In the genomic region with DNA sequence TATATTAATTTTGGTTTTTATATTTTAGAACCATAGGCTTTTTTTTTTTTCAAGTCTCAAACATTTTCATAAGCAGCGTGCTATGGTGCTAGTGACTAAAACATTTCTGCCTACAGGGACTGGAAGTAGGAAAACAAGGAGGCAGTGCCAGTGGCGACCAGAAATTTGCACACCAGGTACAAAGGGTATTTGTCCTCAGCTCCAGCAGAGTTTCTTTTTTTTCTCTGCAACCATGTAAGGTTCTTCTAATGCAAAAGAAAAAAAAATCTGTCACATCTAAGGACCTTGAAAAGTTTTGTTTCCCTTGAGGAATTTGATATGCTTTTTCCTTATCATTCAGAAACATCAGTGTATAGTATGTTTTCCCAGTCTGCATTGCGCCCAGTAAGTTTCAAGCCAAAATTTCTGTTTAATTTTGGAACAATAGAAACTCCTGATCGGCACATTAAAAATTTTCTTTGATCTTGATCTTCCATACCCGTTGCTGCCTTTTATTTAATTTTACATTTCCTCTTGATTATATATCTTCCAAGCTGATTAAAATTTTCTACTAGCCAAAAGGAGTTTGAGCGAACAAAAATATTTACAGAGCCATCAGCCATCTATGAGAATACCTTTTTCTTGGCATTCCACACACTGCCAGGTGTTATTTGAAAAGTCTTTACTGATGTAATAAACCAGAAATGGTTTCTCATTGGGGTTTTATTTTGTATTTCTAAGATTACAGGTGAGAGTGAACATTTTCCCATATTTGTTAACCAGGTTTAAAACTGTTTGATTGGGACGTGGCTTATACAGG, we compare ENCODE assay signal across 8 cellular contexts. TPM values are rescaled to one million over a fixed set of nuclear protein-coding genes. Genes with fewer than 3 reads are reported as not detected.
DNase-seq lines count a peak whose midpoint lies in the region; ATAC-seq and TF ChIP-seq lines count a peak whose summit lies in the region.

No MANE protein-coding gene starts in this region.

- H3K4me1 ChIP-seq in right lobe of liver: peaks cover 0 to 72% (median 25%) of the 10 kb centered on the region in 4 donors
- peaks cover 16 to 40% (median 24%) of the 10 kb centered on the region in 4 donors for H3K4me1 ChIP-seq in transverse colon

- H3K36me3 ChIP-seq in right lobe of liver (no peaks in the 10 kb centered on the region), transverse colon (no peaks in the 10 kb centered on the region)

- CTCF ChIA-PET in activated naive CD4-positive, alpha-beta T cell treated with anti-CD3 and anti-CD28 coated beads, Interleukin-2, amount 10 ng/mL, durations not matched to agents 7 days and 5 days (lab: Charles Lee): interaction anchor here (0.7 to 1.9 kb wide), 4 partner anchors 62 to 763 kb away, joined by 3 to 5 read pairs (median 4); no protein-coding TSS in a partner anchor

- peak overlapping the region; percentile 94 for H3K4me3 Mint-ChIP-seq in activated naive CD4-positive, alpha-beta T cell treated with anti-CD3 and anti-CD28 coated beads, Interleukin-2, amount 10 ng/mL, durations not matched to agents 7 days and 5 days
- peak overlapping the region; percentile 95 for H3K4me3 Mint-ChIP-seq in activated naive CD8-positive, alpha-beta T cell treated with anti-CD3 and anti-CD28 coated beads, Interleukin-2, amount 10 ng/mL, durations not matched to agents 7 days and 5 days

- TF ChIP-seq CTCF in right lobe of liver (IDR thresholded peaks at IDR 0.05): no peak
- TF ChIP-seq CTCF in transverse colon (IDR thresholded peaks at IDR 0.05): no peak

- peaks cover 11% of the 10 kb centered on the region for H3K27me3 Mint-ChIP-seq in activated naive CD4-positive, alpha-beta T cell treated with anti-CD3 and anti-CD28 coated beads, Interleukin-2, amount 10 ng/mL, durations not matched to agents 7 days and 5 days
- peaks cover 2% of the 10 kb centered on the region for H3K27me3 Mint-ChIP-seq in activated naive CD8-positive, alpha-beta T cell treated with anti-CD3 and anti-CD28 coated beads, Interleukin-2, amount 10 ng/mL, durations not matched to agents 7 days and 5 days

- intact Hi-C loops in right lobe of liver (cut with DNase I) (no loop called here), transverse colon (cut with DNase I; ENCODE audit: low total_unique reads) (no loop called here)

- no peak for TF ChIP-seq POLR2A in right lobe of liver (IDR thresholded peaks at IDR 0.05)
- no peak for TF ChIP-seq POLR2A in transverse colon (IDR thresholded peaks at IDR 0.05)
- no peak for TF ChIP-seq POLR2A in GM18505 (IDR thresholded peaks at IDR 0.05; ENCODE audit: borderline replicate concordance, extremely low read depth, insufficient read depth, insufficient read length)

- peaks cover 35% of the 10 kb centered on the region for H3K4me1 Mint-ChIP-seq in activated naive CD4-positive, alpha-beta T cell treated with anti-CD3 and anti-CD28 coated beads, Interleukin-2, amount 10 ng/mL, durations not matched to agents 7 days and 5 days
- H3K4me1 Mint-ChIP-seq in activated naive CD8-positive, alpha-beta T cell treated with anti-CD3 and anti-CD28 coated beads, Interleukin-2, amount 10 ng/mL, durations not matched to agents 7 days and 5 days: peaks cover 21% of the 10 kb centered on the region

- H3K36me3 Mint-ChIP-seq in activated naive CD4-positive, alpha-beta T cell treated with anti-CD3 and anti-CD28 coated beads, Interleukin-2, amount 10 ng/mL, durations not matched to agents 7 days and 5 days: peaks cover 2% of the 10 kb centered on the region
- H3K36me3 Mint-ChIP-seq in activated naive CD8-positive, alpha-beta T cell treated with anti-CD3 and anti-CD28 coated beads, Interleukin-2, amount 10 ng/mL, durations not matched to agents 7 days and 5 days: no peaks in the 10 kb centered on the region

- POLR2A ChIA-PET in activated naive CD8-positive, alpha-beta T cell treated with anti-CD3 and anti-CD28 coated beads, Interleukin-2, amount 10 ng/mL, durations not matched to agents 7 days and 5 days (lab: Charles Lee): interaction anchor here (0.9 to 2.2 kb wide), 3 partner anchors 9 to 136 kb away, joined by 3 to 19 read pairs (median 4); a partner anchor contains a TSS

- no peaks in the 10 kb centered on the region for H3K27me3 ChIP-seq in right lobe of liver
- H3K27me3 ChIP-seq in transverse colon: no peaks in the 10 kb centered on the region

- H3K9me3 Mint-ChIP-seq in activated naive CD4-positive, alpha-beta T cell treated with anti-CD3 and anti-CD28 coated beads, Interleukin-2, amount 10 ng/mL, durations not matched to agents 7 days and 5 days: no peaks in the 10 kb centered on the region
- H3K9me3 Mint-ChIP-seq in activated naive CD8-positive, alpha-beta T cell treated with anti-CD3 and anti-CD28 coated beads, Interleukin-2, amount 10 ng/mL, durations not matched to agents 7 days and 5 days: no peaks in the 10 kb centered on the region

- DNase-seq in activated naive CD4-positive, alpha-beta T cell treated with anti-CD3 and anti-CD28 coated beads, Interleukin-2, amount 10 ng/mL, durations not matched to agents 7 days and 5 days: no peak
- no peak for DNase-seq in activated naive CD4-positive, alpha-beta T cell (lab: John Stamatoyannopoulos, UW)
- DNase-seq in activated naive CD8-positive, alpha-beta T cell treated with anti-CD3 and anti-CD28 coated beads, Interleukin-2, amount 10 ng/mL, durations not matched to agents 7 days and 5 days: no peak
- DNase-seq in right lobe of liver: peak in 2 of 3 donors; percentile 64 to 74
- no peak for DNase-seq in transverse colon
- no peak for DNase-seq in effector CD4-positive, alpha-beta T cell

- H3K9me3 ChIP-seq in right lobe of liver (no peaks in the 10 kb centered on the region), transverse colon (no peaks in the 10 kb centered on the region)

- 21% methylated on average over 7 of the region's 7 CpGs for WGBS in right lobe of liver (ENCODE audit: insufficient coverage, low coverage, low lambda C conversion rate, missing lambda C conversion rate)
- 40 to 46% methylated on average over 7 of the region's 7 CpGs for WGBS in transverse colon (ENCODE audit: low coverage in 1 of 2), 2 donors

- peak overlapping the region; percentile 84 for H3K27ac Mint-ChIP-seq in activated naive CD4-positive, alpha-beta T cell treated with anti-CD3 and anti-CD28 coated beads, Interleukin-2, amount 10 ng/mL, durations not matched to agents 7 days and 5 days
- H3K27ac Mint-ChIP-seq in activated naive CD8-positive, alpha-beta T cell treated with anti-CD3 and anti-CD28 coated beads, Interleukin-2, amount 10 ng/mL, durations not matched to agents 7 days and 5 days: peak overlapping the region; percentile 96

- ATAC-seq in activated naive CD8-positive, alpha-beta T cell treated with anti-CD3 and anti-CD28 coated beads, Interleukin-2, amount 10 ng/mL, durations not matched to agents 7 days and 5 days (ENCODE audit: low read depth): no peak
- ATAC-seq in right lobe of liver (peak; percentile 14 to 37 (median 27)), HG02642 (IDR thresholded peaks at IDR 0.05; ENCODE audit: poor library complexity, unreplicated experiment) (no peak), GM18505 (IDR thresholded peaks at IDR 0.05; ENCODE audit: unreplicated experiment) (no peak)

- in situ Hi-C loops in transverse colon (cut with MboI; ENCODE audit: low pct_ligation_motif_present in 1 of 4, low pct_unique_long_range_greater_than_20kb in 1 of 4, low sequenced_read_pairs in 3 of 4): loop anchor here in 3 of 4 donors (10.0 to 25.0 kb wide), 3 partner anchors 685 to 768 kb away; no protein-coding TSS in a partner anchor

- H3K4me3 ChIP-seq in right lobe of liver (peak overlapping the region; percentile 53 to 96 (median 92)), transverse colon (peak overlapping the region in 3 of 4 donors; percentile 92 to 100 (median 94))

- H3K27ac ChIP-seq in right lobe of liver (peak overlapping the region; percentile 63 to 80 (median 79)), transverse colon (peak overlapping the region; percentile 92 to 96 (median 94))

- TF ChIP-seq EP300 in transverse colon (IDR thresholded peaks at IDR 0.05; ENCODE audit: low read depth): no peak

RNA-seq across cellular contexts. Expression of a gene that starts 1.0 kb away (rescaled TPM):
- total RNA-seq in activated naive CD8-positive, alpha-beta T cell treated with anti-CD3 and anti-CD28 coated beads, Interleukin-2, amount 10 ng/mL, durations not matched to agents 7 days and 5 days: 10 to 100 TPM; 15.6 to 15.7 TPM
- total RNA-seq in right lobe of liver: 10 to 100 TPM; 12.7 to 35.4 (median 21.7) TPM
- 10 to 100 TPM in 3 of 4 donors, 1 to 10 TPM in 1; 9.4 to 23.5 (median 15.6) TPM for total RNA-seq in transverse colon

RNA-seq across cellular contexts. Expression of a gene that starts 18.2 kb away (rescaled TPM):
- 10 to 100 TPM; 15.4 to 18.7 TPM for total RNA-seq in activated naive CD8-positive, alpha-beta T cell treated with anti-CD3 and anti-CD28 coated beads, Interleukin-2, amount 10 ng/mL, durations not matched to agents 7 days and 5 days
- total RNA-seq in right lobe of liver (10 to 100 TPM in 4 of 6 experiments, 1 to 10 TPM in 2; 8.0 to 12.1 (median 11.0) TPM), transverse colon (10 to 100 TPM in 2 of 4 donors, 1 to 10 TPM in 2; 4.0 to 24.3 (median 8.7) TPM)

Comparison
In these comparisons a context has a peak if more than half of its experiments do, and no peak if none do; other contexts are left out.
1. DNase-seq: peak in right lobe of liver (2 of 3); none in activated naive CD4-positive, alpha-beta T cell treated with anti-CD3 and anti-CD28 coated beads, Interleukin-2, amount 10 ng/mL, durations not matched to agents 7 days and 5 days (single experiment), activated naive CD4-positive, alpha-beta T cell (0 of 4), activated naive CD8-positive, alpha-beta T cell treated with anti-CD3 and anti-CD28 coated beads, Interleukin-2, amount 10 ng/mL, durations not matched to agents 7 days and 5 days (single experiment), transverse colon (single experiment) and effector CD4-positive, alpha-beta T cell (single experiment).
2. ATAC-seq: peak in right lobe of liver (4 of 4); none in activated naive CD8-positive, alpha-beta T cell treated with anti-CD3 and anti-CD28 coated beads, Interleukin-2, amount 10 ng/mL, durations not matched to agents 7 days and 5 days (single experiment), HG02642 (single experiment) and GM18505 (single experiment).